1 cellular context compared by ENCODE assay signal in genomic region chr17:77247048-77247541, GRCh38.
TF ChIP-seq lines count a peak whose summit lies in the region.

No MANE protein-coding gene starts in this region.

TF ChIP-seq in HepG2, 621 proteins besides CTCF, POLR2A, EP300 and RAD21 (continued from another document and continues in another):
- TF ChIP-seq SNAPC4 (CRISPR knock-in tag; IDR thresholded peaks at IDR 0.05), result no peak
- no peak for TF ChIP-seq FOXA1 (IDR thresholded peaks at IDR 0.05)
- no peak; the same call in 1 of the 2 replicates for TF ChIP-seq FOXA1 (CRISPR knock-in tag; IDR thresholded peaks at IDR 0.05)
- no peak for TF ChIP-seq MATR3 (CRISPR knock-in tag; IDR thresholded peaks at IDR 0.05)
- TF ChIP-seq ZNF619 (CRISPR knock-in tag; IDR thresholded peaks at IDR 0.05), result 0 out of 2 replicates have a peak, but pooled peaks have one; percentile 43
- TF ChIP-seq ZNF552 (CRISPR knock-in tag; IDR thresholded peaks at IDR 0.05; ENCODE audit: borderline replicate concordance), result no peak
- TF ChIP-seq PRDM15 (CRISPR knock-in tag; IDR thresholded peaks at IDR 0.05), result no peak
- TF ChIP-seq NPAS2 (CRISPR knock-in tag; IDR thresholded peaks at IDR 0.05; ENCODE audit: borderline replicate concordance), result no peak
- no peak for TF ChIP-seq FOXK2 (IDR thresholded peaks at IDR 0.05)
- no peak for TF ChIP-seq ATF4 (CRISPR knock-in tag; IDR thresholded peaks at IDR 0.05)
- TF ChIP-seq U2AF1 (optimal IDR thresholded peaks at IDR 0.05; ENCODE audit: low read depth, low read length), result no peak
- TF ChIP-seq HMGXB4 (CRISPR knock-in tag; IDR thresholded peaks at IDR 0.05; ENCODE audit: borderline replicate concordance in 1 of 2, low read depth in 1 of 2), result peak; percentile 89 to 96; a peak in 3 of 4 replicates
- no peak for TF ChIP-seq NR1H2 (CRISPR knock-in tag; IDR thresholded peaks at IDR 0.05; ENCODE audit: borderline replicate concordance, low read depth)
- 0 out of 2 replicates have a peak, but pooled peaks have one; percentile 60 for TF ChIP-seq ZNF343 (CRISPR knock-in tag; IDR thresholded peaks at IDR 0.05)
- TF ChIP-seq DZIP1 (CRISPR knock-in tag; IDR thresholded peaks at IDR 0.05), result no peak
- TF ChIP-seq ZNF430 (CRISPR knock-in tag; IDR thresholded peaks at IDR 0.05), result 0 out of 2 replicates have a peak, but pooled peaks have one; percentile 46
- TF ChIP-seq TARDBP (CRISPR knock-in tag; IDR thresholded peaks at IDR 0.05), result no peak
- TF ChIP-seq PCBP1 (IDR thresholded peaks at IDR 0.05; ENCODE audit: borderline replicate concordance, low read depth, low read length), result no peak
- no peak for TF ChIP-seq ZNF281 (CRISPR knock-in tag; IDR thresholded peaks at IDR 0.05; ENCODE audit: borderline replicate concordance)
- no peak for TF ChIP-seq MYPOP (CRISPR knock-in tag; IDR thresholded peaks at IDR 0.05)
- no peak for TF ChIP-seq NR3C1 (CRISPR knock-in tag; IDR thresholded peaks at IDR 0.05)
- no peak for TF ChIP-seq ZNF367 (CRISPR knock-in tag; IDR thresholded peaks at IDR 0.05; ENCODE audit: borderline replicate concordance)
- TF ChIP-seq ZNF260 (CRISPR knock-in tag; IDR thresholded peaks at IDR 0.05; ENCODE audit: borderline replicate concordance, low read depth), result no peak
- TF ChIP-seq MED1 (CRISPR knock-in tag; IDR thresholded peaks at IDR 0.05), result peak; percentile 38; the same call in 1 of the 2 replicates
- 0 out of 2 replicates have a peak, but pooled peaks have one; percentile 29 for TF ChIP-seq ATF2 (CRISPR knock-in tag; IDR thresholded peaks at IDR 0.05)
- no peak for TF ChIP-seq AGO2 (optimal IDR thresholded peaks at IDR 0.05; ENCODE audit: low read depth, low read length)
- no peak for TF ChIP-seq ZNF704 (CRISPR knock-in tag; IDR thresholded peaks at IDR 0.05; ENCODE audit: borderline replicate concordance)
- no peak for TF ChIP-seq GPBP1L1 (CRISPR knock-in tag; IDR thresholded peaks at IDR 0.05)
- TF ChIP-seq IRF1 (CRISPR knock-in tag; IDR thresholded peaks at IDR 0.05; ENCODE audit: low read depth), result no peak
